1 cellular context compared by ENCODE assay signal in the genomic region with DNA sequence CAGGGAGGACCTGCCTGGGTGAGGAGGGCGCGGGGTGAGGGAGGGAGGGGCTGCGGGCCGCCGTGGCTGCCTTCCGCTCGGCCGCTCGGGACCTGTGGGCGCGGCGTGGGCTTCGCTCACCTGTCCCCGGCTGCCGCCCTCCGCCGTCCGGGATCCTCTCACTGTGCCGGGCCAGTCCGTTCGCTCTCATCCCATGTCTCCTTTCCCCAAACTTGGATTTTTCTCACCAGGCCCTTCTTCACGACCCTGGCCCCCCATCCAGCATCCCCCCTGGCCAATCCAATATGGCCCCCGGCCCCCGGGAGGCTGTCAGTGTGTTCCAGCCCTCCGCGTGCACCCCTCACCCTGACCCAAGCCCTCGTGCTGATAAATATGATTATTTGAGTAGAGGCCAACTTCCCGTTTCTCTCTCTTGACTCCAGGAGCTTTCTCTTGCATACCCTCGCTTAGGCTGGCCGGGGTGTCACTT.
TF ChIP-seq lines count a peak whose summit lies in the region.

No MANE protein-coding gene starts in this region.

TF ChIP-seq in HepG2, 621 proteins besides CTCF, POLR2A, EP300 and RAD21 (continued from another document):
- TF ChIP-seq CREB1 (IDR thresholded peaks at IDR 0.05) (no peak), CREB1 (CRISPR knock-in tag; IDR thresholded peaks at IDR 0.05) (no peak), ZNF30 (CRISPR knock-in tag; IDR thresholded peaks at IDR 0.05) (no peak), MTA3 (CRISPR knock-in tag; IDR thresholded peaks at IDR 0.05) (no peak), MIXL1 (CRISPR knock-in tag; IDR thresholded peaks at IDR 0.05) (no peak), PAX8 (CRISPR knock-in tag; IDR thresholded peaks at IDR 0.05; ENCODE audit: borderline replicate concordance) (0 out of 2 replicates have a peak, but pooled peaks have one; percentile 5), FOXC1 (CRISPR knock-in tag; IDR thresholded peaks at IDR 0.05; ENCODE audit: borderline replicate concordance) (no peak), ZC3H13 (CRISPR knock-in tag; IDR thresholded peaks at IDR 0.05) (no peak), SPEN (CRISPR knock-in tag; IDR thresholded peaks at IDR 0.05; ENCODE audit: low read depth) (0 out of 2 replicates have a peak, but pooled peaks have one; percentile 2), ATRX (CRISPR knock-in tag; IDR thresholded peaks at IDR 0.05; ENCODE audit: borderline replicate concordance) (no peak), U2AF2 (IDR thresholded peaks at IDR 0.05; ENCODE audit: low read depth, low read length) (no peak), YY1 (IDR thresholded peaks at IDR 0.05; ENCODE audit: insufficient read depth, insufficient replicate concordance, low read depth, low read length) (peak; percentile 69), ELF4 (CRISPR knock-in tag; IDR thresholded peaks at IDR 0.05; ENCODE audit: borderline replicate concordance) (no peak), GABPB1 (CRISPR knock-in tag; IDR thresholded peaks at IDR 0.05) (peak; percentile 77; the same call in 1 of the 2 replicates), ZSCAN30 (CRISPR knock-in tag; IDR thresholded peaks at IDR 0.05) (no peak), LCORL (IDR thresholded peaks at IDR 0.05) (no peak), LCORL (CRISPR knock-in tag; IDR thresholded peaks at IDR 0.05) (0 out of 2 replicates have a peak, but pooled peaks have one; percentile 21), HNF4G (IDR thresholded peaks at IDR 0.05; ENCODE audit: borderline replicate concordance, low read depth, low read length) (no peak), HNF4G (CRISPR knock-in tag; IDR thresholded peaks at IDR 0.05; ENCODE audit: borderline replicate concordance, low read depth) (peak; percentile 11; the same call in 1 of the 2 replicates), NFKB2 (CRISPR knock-in tag; IDR thresholded peaks at IDR 0.05; ENCODE audit: borderline replicate concordance) (no peak), KDM2A (CRISPR knock-in tag; IDR thresholded peaks at IDR 0.05; ENCODE audit: borderline replicate concordance, low read depth) (peak; percentile 2; the same call in 1 of the 2 replicates), SYNCRIP (IDR thresholded peaks at IDR 0.05; ENCODE audit: insufficient read depth, low read depth, low read length) (no peak), KMT2B (CRISPR knock-in tag; IDR thresholded peaks at IDR 0.05) (0 out of 2 replicates have a peak, but pooled peaks have one; percentile 10), ARNT2 (CRISPR knock-in tag; IDR thresholded peaks at IDR 0.05; ENCODE audit: low read depth) (no peak), MAFG (CRISPR knock-in tag; IDR thresholded peaks at IDR 0.05) (no peak), MAFK (conservative IDR thresholded peaks at IDR 0.05 in 1 of 2, IDR thresholded peaks at IDR 0.05 in 1 of 2; ENCODE audit: low read length in 2 of 2) (no peak), SMAD9 (CRISPR knock-in tag; IDR thresholded peaks at IDR 0.05) (no peak), SNRNP70 (IDR thresholded peaks at IDR 0.05; ENCODE audit: low read depth, low read length) (no peak), ZNF143 (CRISPR knock-in tag; IDR thresholded peaks at IDR 0.05) (no peak)
- TF ChIP-seq, protein P1, sequence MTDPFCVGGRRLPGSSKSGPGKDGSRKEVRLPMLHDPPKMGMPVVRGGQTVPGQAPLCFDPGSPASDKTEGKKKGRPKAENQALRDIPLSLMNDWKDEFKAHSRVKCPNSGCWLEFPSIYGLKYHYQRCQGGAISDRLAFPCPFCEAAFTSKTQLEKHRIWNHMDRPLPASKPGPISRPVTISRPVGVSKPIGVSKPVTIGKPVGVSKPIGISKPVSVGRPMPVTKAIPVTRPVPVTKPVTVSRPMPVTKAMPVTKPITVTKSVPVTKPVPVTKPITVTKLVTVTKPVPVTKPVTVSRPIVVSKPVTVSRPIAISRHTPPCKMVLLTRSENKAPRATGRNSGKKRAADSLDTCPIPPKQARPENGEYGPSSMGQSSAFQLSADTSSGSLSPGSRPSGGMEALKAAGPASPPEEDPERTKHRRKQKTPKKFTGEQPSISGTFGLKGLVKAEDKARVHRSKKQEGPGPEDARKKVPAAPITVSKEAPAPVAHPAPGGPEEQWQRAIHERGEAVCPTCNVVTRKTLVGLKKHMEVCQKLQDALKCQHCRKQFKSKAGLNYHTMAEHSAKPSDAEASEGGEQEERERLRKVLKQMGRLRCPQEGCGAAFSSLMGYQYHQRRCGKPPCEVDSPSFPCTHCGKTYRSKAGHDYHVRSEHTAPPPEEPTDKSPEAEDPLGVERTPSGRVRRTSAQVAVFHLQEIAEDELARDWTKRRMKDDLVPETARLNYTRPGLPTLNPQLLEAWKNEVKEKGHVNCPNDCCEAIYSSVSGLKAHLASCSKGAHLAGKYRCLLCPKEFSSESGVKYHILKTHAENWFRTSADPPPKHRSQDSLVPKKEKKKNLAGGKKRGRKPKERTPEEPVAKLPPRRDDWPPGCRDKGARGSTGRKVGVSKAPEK (CRISPR knock-in tag; IDR thresholded peaks at IDR 0.05; ENCODE audit: borderline replicate concordance), result 0 out of 2 replicates have a peak, but pooled peaks have one; percentile 30
- TF ChIP-seq, protein P2, sequence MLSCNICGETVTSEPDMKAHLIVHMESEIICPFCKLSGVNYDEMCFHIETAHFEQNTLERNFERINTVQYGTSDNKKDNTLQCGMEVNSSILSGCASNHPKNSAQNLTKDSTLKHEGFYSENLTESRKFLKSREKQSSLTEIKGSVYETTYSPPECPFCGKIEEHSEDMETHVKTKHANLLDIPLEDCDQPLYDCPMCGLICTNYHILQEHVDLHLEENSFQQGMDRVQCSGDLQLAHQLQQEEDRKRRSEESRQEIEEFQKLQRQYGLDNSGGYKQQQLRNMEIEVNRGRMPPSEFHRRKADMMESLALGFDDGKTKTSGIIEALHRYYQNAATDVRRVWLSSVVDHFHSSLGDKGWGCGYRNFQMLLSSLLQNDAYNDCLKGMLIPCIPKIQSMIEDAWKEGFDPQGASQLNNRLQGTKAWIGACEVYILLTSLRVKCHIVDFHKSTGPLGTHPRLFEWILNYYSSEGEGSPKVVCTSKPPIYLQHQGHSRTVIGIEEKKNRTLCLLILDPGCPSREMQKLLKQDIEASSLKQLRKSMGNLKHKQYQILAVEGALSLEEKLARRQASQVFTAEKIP (CRISPR knock-in tag; IDR thresholded peaks at IDR 0.05; ENCODE audit: borderline replicate concordance), result no peak
- TF ChIP-seq, protein P3, sequence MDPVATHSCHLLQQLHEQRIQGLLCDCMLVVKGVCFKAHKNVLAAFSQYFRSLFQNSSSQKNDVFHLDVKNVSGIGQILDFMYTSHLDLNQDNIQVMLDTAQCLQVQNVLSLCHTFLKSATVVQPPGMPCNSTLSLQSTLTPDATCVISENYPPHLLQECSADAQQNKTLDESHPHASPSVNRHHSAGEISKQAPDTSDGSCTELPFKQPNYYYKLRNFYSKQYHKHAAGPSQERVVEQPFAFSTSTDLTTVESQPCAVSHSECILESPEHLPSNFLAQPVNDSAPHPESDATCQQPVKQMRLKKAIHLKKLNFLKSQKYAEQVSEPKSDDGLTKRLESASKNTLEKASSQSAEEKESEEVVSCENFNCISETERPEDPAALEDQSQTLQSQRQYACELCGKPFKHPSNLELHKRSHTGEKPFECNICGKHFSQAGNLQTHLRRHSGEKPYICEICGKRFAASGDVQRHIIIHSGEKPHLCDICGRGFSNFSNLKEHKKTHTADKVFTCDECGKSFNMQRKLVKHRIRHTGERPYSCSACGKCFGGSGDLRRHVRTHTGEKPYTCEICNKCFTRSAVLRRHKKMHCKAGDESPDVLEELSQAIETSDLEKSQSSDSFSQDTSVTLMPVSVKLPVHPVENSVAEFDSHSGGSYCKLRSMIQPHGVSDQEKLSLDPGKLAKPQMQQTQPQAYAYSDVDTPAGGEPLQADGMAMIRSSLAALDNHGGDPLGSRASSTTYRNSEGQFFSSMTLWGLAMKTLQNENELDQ (CRISPR knock-in tag; IDR thresholded peaks at IDR 0.05; ENCODE audit: borderline replicate concordance), result no peak
- TF ChIP-seq, protein P4, sequence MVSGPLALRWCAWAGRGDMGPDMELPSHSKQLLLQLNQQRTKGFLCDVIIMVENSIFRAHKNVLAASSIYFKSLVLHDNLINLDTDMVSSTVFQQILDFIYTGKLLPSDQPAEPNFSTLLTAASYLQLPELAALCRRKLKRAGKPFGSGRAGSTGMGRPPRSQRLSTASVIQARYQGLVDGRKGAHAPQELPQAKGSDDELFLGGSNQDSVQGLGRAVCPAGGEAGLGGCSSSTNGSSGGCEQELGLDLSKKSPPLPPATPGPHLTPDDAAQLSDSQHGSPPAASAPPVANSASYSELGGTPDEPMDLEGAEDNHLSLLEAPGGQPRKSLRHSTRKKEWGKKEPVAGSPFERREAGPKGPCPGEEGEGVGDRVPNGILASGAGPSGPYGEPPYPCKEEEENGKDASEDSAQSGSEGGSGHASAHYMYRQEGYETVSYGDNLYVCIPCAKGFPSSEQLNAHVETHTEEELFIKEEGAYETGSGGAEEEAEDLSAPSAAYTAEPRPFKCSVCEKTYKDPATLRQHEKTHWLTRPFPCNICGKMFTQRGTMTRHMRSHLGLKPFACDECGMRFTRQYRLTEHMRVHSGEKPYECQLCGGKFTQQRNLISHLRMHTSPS (CRISPR knock-in tag; IDR thresholded peaks at IDR 0.05; ENCODE audit: low read depth), result no peak
- TF ChIP-seq, protein P5, sequence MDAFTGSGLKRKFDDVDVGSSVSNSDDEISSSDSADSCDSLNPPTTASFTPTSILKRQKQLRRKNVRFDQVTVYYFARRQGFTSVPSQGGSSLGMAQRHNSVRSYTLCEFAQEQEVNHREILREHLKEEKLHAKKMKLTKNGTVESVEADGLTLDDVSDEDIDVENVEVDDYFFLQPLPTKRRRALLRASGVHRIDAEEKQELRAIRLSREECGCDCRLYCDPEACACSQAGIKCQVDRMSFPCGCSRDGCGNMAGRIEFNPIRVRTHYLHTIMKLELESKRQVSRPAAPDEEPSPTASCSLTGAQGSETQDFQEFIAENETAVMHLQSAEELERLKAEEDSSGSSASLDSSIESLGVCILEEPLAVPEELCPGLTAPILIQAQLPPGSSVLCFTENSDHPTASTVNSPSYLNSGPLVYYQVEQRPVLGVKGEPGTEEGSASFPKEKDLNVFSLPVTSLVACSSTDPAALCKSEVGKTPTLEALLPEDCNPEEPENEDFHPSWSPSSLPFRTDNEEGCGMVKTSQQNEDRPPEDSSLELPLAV (CRISPR knock-in tag; conservative IDR thresholded peaks at IDR 0.05; ENCODE audit: low read depth), result no peak
- TF ChIP-seq, protein P6, sequence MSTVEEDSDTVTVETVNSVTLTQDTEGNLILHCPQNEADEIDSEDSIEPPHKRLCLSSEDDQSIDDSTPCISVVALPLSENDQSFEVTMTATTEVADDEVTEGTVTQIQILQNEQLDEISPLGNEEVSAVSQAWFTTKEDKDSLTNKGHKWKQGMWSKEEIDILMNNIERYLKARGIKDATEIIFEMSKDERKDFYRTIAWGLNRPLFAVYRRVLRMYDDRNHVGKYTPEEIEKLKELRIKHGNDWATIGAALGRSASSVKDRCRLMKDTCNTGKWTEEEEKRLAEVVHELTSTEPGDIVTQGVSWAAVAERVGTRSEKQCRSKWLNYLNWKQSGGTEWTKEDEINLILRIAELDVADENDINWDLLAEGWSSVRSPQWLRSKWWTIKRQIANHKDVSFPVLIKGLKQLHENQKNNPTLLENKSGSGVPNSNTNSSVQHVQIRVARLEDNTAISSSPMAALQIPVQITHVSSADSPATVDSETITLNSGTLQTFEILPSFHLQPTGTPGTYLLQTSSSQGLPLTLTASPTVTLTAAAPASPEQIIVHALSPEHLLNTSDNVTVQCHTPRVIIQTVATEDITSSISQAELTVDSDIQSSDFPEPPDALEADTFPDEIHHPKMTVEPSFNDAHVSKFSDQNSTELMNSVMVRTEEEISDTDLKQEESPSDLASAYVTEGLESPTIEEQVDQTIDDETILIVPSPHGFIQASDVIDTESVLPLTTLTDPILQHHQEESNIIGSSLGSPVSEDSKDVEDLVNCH (CRISPR knock-in tag; IDR thresholded peaks at IDR 0.05), result no peak
- TF ChIP-seq, protein P7, sequence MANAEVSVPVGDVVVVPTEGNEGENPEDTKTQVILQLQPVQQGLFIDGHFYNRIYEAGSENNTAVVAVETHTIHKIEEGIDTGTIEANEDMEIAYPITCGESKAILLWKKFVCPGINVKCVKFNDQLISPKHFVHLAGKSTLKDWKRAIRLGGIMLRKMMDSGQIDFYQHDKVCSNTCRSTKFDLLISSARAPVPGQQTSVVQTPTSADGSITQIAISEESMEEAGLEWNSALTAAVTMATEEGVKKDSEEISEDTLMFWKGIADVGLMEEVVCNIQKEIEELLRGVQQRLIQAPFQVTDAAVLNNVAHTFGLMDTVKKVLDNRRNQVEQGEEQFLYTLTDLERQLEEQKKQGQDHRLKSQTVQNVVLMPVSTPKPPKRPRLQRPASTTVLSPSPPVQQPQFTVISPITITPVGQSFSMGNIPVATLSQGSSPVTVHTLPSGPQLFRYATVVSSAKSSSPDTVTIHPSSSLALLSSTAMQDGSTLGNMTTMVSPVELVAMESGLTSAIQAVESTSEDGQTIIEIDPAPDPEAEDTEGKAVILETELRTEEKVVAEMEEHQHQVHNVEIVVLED (CRISPR knock-in tag; IDR thresholded peaks at IDR 0.05; ENCODE audit: borderline replicate concordance), result 0 out of 2 replicates have a peak, but pooled peaks have one; percentile 59
- TF ChIP-seq, protein P8, sequence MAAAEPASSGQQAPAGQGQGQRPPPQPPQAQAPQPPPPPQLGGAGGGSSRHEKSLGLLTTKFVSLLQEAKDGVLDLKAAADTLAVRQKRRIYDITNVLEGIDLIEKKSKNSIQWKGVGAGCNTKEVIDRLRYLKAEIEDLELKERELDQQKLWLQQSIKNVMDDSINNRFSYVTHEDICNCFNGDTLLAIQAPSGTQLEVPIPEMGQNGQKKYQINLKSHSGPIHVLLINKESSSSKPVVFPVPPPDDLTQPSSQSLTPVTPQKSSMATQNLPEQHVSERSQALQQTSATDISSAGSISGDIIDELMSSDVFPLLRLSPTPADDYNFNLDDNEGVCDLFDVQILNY (CRISPR knock-in tag; conservative IDR thresholded peaks at IDR 0.05), result peak; percentile 32; the same call in 1 of the 2 replicates
TF ChIP-seq in HepG2: peak in this region for 40.
